7 cellular contexts compared by ENCODE assay signal in the genomic region with DNA sequence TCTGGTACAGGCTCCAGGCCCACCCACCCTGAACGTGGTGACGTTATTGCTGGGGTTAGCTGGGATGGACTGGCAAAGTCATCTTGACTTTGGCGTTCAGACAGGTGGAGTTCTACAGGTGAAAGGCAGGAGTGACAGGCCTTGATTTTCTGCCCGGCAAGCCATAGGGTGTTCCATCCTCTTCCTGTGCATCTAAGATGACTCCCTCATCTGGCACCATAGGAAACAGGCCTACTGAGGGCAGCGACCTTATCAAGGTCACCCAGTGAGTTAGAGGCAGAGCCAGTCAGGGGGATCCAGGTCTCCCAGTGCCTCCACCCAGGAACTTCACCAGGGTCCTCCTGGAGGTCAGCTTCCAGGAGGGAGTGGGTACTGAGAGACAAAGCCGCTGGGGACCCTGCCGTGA. TPM values are rescaled to one million over a fixed set of nuclear protein-coding genes. Genes with fewer than 3 reads are reported as not detected.
DNase-seq lines count a peak whose midpoint lies in the region; ATAC-seq lines count a peak whose summit lies in the region.

No MANE protein-coding gene starts in this region.

- H3K4me3 Mint-ChIP-seq in stimulated activated naive CD8-positive, alpha-beta T cell treated with anti-CD3 and anti-CD28 coated beads, Interleukin-15, amount 100 ng/mL, for 72 hours: peak overlapping the region; percentile 97 to 99

- peaks cover 20 to 22% of the 10 kb centered on the region in 2 donors for H3K36me3 Mint-ChIP-seq in activated naive CD4-positive, alpha-beta T cell treated with anti-CD3 and anti-CD28 coated beads, Interleukin-2, amount 50 U/mL, for 72 hours

- DNase-seq in activated naive CD4-positive, alpha-beta T cell treated with anti-CD3 and anti-CD28 coated beads, Interleukin-2, amount 50 U/mL, for 72 hours (ENCODE audit: low spot score in 2 of 2): no peak
- no peak for DNase-seq in stimulated activated naive CD8-positive, alpha-beta T cell treated with anti-CD3 and anti-CD28 coated beads, Interleukin-15, amount 100 ng/mL, for 72 hours
- no peak for DNase-seq in NCI-H2029 (lab: John Stamatoyannopoulos, UW)
- DNase-seq in EL: no peak

- H3K4me3 ChIP-seq in HUES48 (ENCODE audit: low read depth, low read length) (peak overlapping the region; percentile 95), iPS-20b (ENCODE audit: low read length) (peak overlapping the region; percentile 92)

- H3K36me3 ChIP-seq in HUES48 (ENCODE audit: control insufficient read depth, insufficient read depth, low read length) (no peaks in the 10 kb centered on the region; the same call in 1 of the 2 replicates), iPS-20b (ENCODE audit: insufficient read depth, low read depth, low read length) (no peaks in the 10 kb centered on the region)

- H3K9me3 ChIP-seq in HUES48 (ENCODE audit: control insufficient read depth, insufficient read depth, low read length): no peaks in the 10 kb centered on the region
- H3K9me3 ChIP-seq in iPS-20b (ENCODE audit: insufficient read depth, low read depth, low read length): no peaks in the 10 kb centered on the region

- H3K4me1 Mint-ChIP-seq in stimulated activated naive CD8-positive, alpha-beta T cell treated with anti-CD3 and anti-CD28 coated beads, Interleukin-15, amount 100 ng/mL, for 72 hours: peaks cover 76% of the 10 kb centered on the region

- H3K27ac Mint-ChIP-seq in activated naive CD4-positive, alpha-beta T cell treated with anti-CD3 and anti-CD28 coated beads, Interleukin-2, amount 50 U/mL, for 72 hours: peak overlapping the region; percentile 97 to 99
- H3K27ac Mint-ChIP-seq in stimulated activated naive CD8-positive, alpha-beta T cell treated with anti-CD3 and anti-CD28 coated beads, Interleukin-15, amount 100 ng/mL, for 72 hours: peak overlapping the region; percentile 92 to 99

- H3K27me3 Mint-ChIP-seq in stimulated activated naive CD8-positive, alpha-beta T cell treated with anti-CD3 and anti-CD28 coated beads, Interleukin-15, amount 100 ng/mL, for 72 hours: no peaks in the 10 kb centered on the region

- H3K9me3 Mint-ChIP-seq in activated naive CD4-positive, alpha-beta T cell treated with anti-CD3 and anti-CD28 coated beads, Interleukin-2, amount 50 U/mL, for 72 hours: no peaks in the 10 kb centered on the region
- H3K9me3 Mint-ChIP-seq in stimulated activated naive CD8-positive, alpha-beta T cell treated with anti-CD3 and anti-CD28 coated beads, Interleukin-15, amount 100 ng/mL, for 72 hours: no peaks in the 10 kb centered on the region

- no peak overlapping the region for H3K9ac ChIP-seq in HUES48 (ENCODE audit: low read depth, low read length)
- peak overlapping the region; percentile 83; the same call in 1 of the 2 replicates for H3K9ac ChIP-seq in iPS-20b (ENCODE audit: low read depth, low read length)

- H3K4me1 ChIP-seq in HUES48 (ENCODE audit: control insufficient read depth, insufficient read depth, low read length): peaks cover 53% of the 10 kb centered on the region
- peaks cover 33% of the 10 kb centered on the region for H3K4me1 ChIP-seq in iPS-20b (ENCODE audit: insufficient read depth, low read length)

- ATAC-seq in activated naive CD4-positive, alpha-beta T cell treated with anti-CD3 and anti-CD28 coated beads, Interleukin-2, amount 50 U/mL, for 72 hours: no peak
- ATAC-seq in stimulated activated naive CD8-positive, alpha-beta T cell treated with anti-CD3 and anti-CD28 coated beads, Interleukin-15, amount 100 ng/mL, for 72 hours: no peak
- ATAC-seq in GM19463 (IDR thresholded peaks at IDR 0.05; ENCODE audit: unreplicated experiment): no peak

- H3K27ac ChIP-seq in HUES48 (ENCODE audit: low read depth, low read length): no peak overlapping the region
- no peak overlapping the region for H3K27ac ChIP-seq in iPS-20b (ENCODE audit: low read length)

- H3K27me3 ChIP-seq in HUES48 (ENCODE audit: control insufficient read depth, insufficient read depth, low read length) (no peaks in the 10 kb centered on the region), iPS-20b (ENCODE audit: insufficient read depth, low read length) (no peaks in the 10 kb centered on the region)

RNA-seq across cellular contexts. Expression of a gene that starts 41.6 kb away (rescaled TPM):
- total RNA-seq in activated naive CD4-positive, alpha-beta T cell treated with anti-CD3 and anti-CD28 coated beads, Interleukin-2, amount 50 U/mL, for 72 hours: 100 to 1,000 TPM; 157 to 235 TPM
